ENCODE assay signal across 8 cellular contexts in genomic region chr15:67520276-67520975, GRCh38.
DNase-seq lines count a peak whose midpoint lies in the region; ATAC-seq, FAIRE-seq and TF ChIP-seq lines count a peak whose summit lies in the region.

No MANE protein-coding gene starts in this region.

- H3K27ac ChIP-seq in BLaER1 (peak overlapping the region; percentile 96), HEK293 (ENCODE audit: extremely low read depth, low read depth, low read length) (peak overlapping the region; percentile 100), iPS-20b (ENCODE audit: low read length) (no peak overlapping the region)

- H3K36me3 ChIP-seq in BLaER1 (peaks cover 15% of the 10 kb centered on the region), HEK293 (ENCODE audit: control insufficient read depth in 2 of 2, insufficient read depth in 1 of 2, low read length in 2 of 2) (peaks cover 0 to 3% of the 10 kb centered on the region in 2 experiments; a peak in 2 of 3 replicates), iPS-20b (ENCODE audit: insufficient read depth, low read depth, low read length) (no peaks in the 10 kb centered on the region)

- in situ Hi-C loops in KBM-7 (cut with MboI; ENCODE audit: low pct_unique_long_range_greater_than_20kb, low sequenced_read_pairs), result no loop called here

- H3K9me3 ChIP-seq in BLaER1 (no peaks in the 10 kb centered on the region), HEK293 (ENCODE audit: control insufficient read depth, insufficient read depth, low read depth, low read length) (no peaks in the 10 kb centered on the region), iPS-20b (ENCODE audit: insufficient read depth, low read depth, low read length) (no peaks in the 10 kb centered on the region)

- H3K36me3 Mint-ChIP-seq in activated naive CD8-positive, alpha-beta T cell, result peaks cover 2% of the 10 kb centered on the region
- H3K36me3 Mint-ChIP-seq in stimulated activated effector memory CD8-positive, alpha-beta T cell treated with anti-CD3 and anti-CD28 coated beads, Interleukin-12 subunit alpha, Interleukin-12 subunit beta, amount 100 ng/mL, for 72 hours, result peaks cover 6% of the 10 kb centered on the region

- H3K4me3 ChIP-seq in BLaER1 (peak overlapping the region; percentile 82), HEK293 (ENCODE audit: low read depth, low read length) (peak overlapping the region; percentile 61), iPS-20b (ENCODE audit: low read length) (peak overlapping the region; percentile 74)

- no peak for TF ChIP-seq POLR2A in H54 (IDR thresholded peaks at IDR 0.05; ENCODE audit: low read depth, low read length)

- CTCF ChIA-PET in HEK293 (lab: Yijun Ruan, JAX), result interaction anchor here (0.8 to 1.5 kb wide), 3 partner anchors 29 to 304 kb away, joined by 3 read pairs; no protein-coding TSS in a partner anchor

- H3K4me1 ChIP-seq in BLaER1 (peaks cover 30% of the 10 kb centered on the region), HEK293 (ENCODE audit: control insufficient read depth, insufficient read depth, low read length) (peaks cover 17% of the 10 kb centered on the region), iPS-20b (ENCODE audit: insufficient read depth, low read length) (peaks cover 15% of the 10 kb centered on the region; the same call in 1 of the 2 replicates)

- H3K4me3 Mint-ChIP-seq in activated naive CD8-positive, alpha-beta T cell, result peak overlapping the region; percentile 89
- H3K4me3 Mint-ChIP-seq in stimulated activated effector memory CD8-positive, alpha-beta T cell treated with anti-CD3 and anti-CD28 coated beads, Interleukin-12 subunit alpha, Interleukin-12 subunit beta, amount 100 ng/mL, for 72 hours, result peak overlapping the region; percentile 93

- peak overlapping the region; percentile 89 for H3K27ac Mint-ChIP-seq in activated naive CD8-positive, alpha-beta T cell
- H3K27ac Mint-ChIP-seq in stimulated activated effector memory CD8-positive, alpha-beta T cell treated with anti-CD3 and anti-CD28 coated beads, Interleukin-12 subunit alpha, Interleukin-12 subunit beta, amount 100 ng/mL, for 72 hours, result peak overlapping the region; percentile 96

- peaks cover 33% of the 10 kb centered on the region for H4K20me1 ChIP-seq in BLaER1

- H3K9ac ChIP-seq in BLaER1, result peak overlapping the region; percentile 89
- no peak overlapping the region for H3K9ac ChIP-seq in iPS-20b (ENCODE audit: low read depth, low read length)

- POLR2A ChIA-PET in HEK293 (lab: Yijun Ruan, JAX), result interaction anchor here (0.5 to 2.8 kb wide), 6 partner anchors 10 to 704 kb away, joined by 3 to 15 read pairs (median 3); partner anchors contain the start of gene MAP2K5

- no peaks in the 10 kb centered on the region for H3K9me3 Mint-ChIP-seq in activated naive CD8-positive, alpha-beta T cell (ENCODE audit: low read depth)
- no peaks in the 10 kb centered on the region for H3K9me3 Mint-ChIP-seq in stimulated activated effector memory CD8-positive, alpha-beta T cell treated with anti-CD3 and anti-CD28 coated beads, Interleukin-12 subunit alpha, Interleukin-12 subunit beta, amount 100 ng/mL, for 72 hours

- peaks cover 24% of the 10 kb centered on the region for H3K4me1 Mint-ChIP-seq in activated naive CD8-positive, alpha-beta T cell (ENCODE audit: low read depth)
- H3K4me1 Mint-ChIP-seq in stimulated activated effector memory CD8-positive, alpha-beta T cell treated with anti-CD3 and anti-CD28 coated beads, Interleukin-12 subunit alpha, Interleukin-12 subunit beta, amount 100 ng/mL, for 72 hours, result peaks cover 21% of the 10 kb centered on the region

- peak; percentile 1 for ATAC-seq in stimulated activated effector memory CD8-positive, alpha-beta T cell treated with anti-CD3 and anti-CD28 coated beads, Interleukin-12 subunit alpha, Interleukin-12 subunit beta, amount 100 ng/mL, for 72 hours

- no peak for FAIRE-seq in H54 (lab: Jason Lieb, UNC)

- H3K27me3 ChIP-seq in BLaER1, result no peaks in the 10 kb centered on the region
- H3K27me3 ChIP-seq in iPS-20b (ENCODE audit: insufficient read depth, low read length), result peaks cover 22% of the 10 kb centered on the region; the same call in 1 of the 2 replicates

- no peaks in the 10 kb centered on the region for H3K27me3 Mint-ChIP-seq in activated naive CD8-positive, alpha-beta T cell

- DNase-seq in stimulated activated effector memory CD8-positive, alpha-beta T cell treated with anti-CD3 and anti-CD28 coated beads, Interleukin-12 subunit alpha, Interleukin-12 subunit beta, amount 100 ng/mL, for 72 hours (ENCODE audit: low spot score in 2 of 2), result no peak
- no peak for DNase-seq in stimulated activated CD8-positive, alpha-beta memory T cell treated with anti-CD3 and anti-CD28 coated beads, Interleukin-4, amount 100 ng/mL, for 48 hours
- DNase-seq in KBM-7 (no peak), H54 (ENCODE audit: insufficient read length, low spot score) (no peak)

- H3K4me2 ChIP-seq in BLaER1, result peak overlapping the region; percentile 92

- no peak for TF ChIP-seq CTCF in HEK293 (tag by site-specific recombination; IDR thresholded peaks at IDR 0.05)

TF ChIP-seq in HEK293, 187 proteins besides CTCF, POLR2A, EP300 and RAD21 (continues in another document):
- TF ChIP-seq ZNF19 (tag by site-specific recombination; IDR thresholded peaks at IDR 0.05; ENCODE audit: low read depth) (no peak), ZNF449 (tag by site-specific recombination; IDR thresholded peaks at IDR 0.05) (no peak), ZNF600 (tag by site-specific recombination; IDR thresholded peaks at IDR 0.05) (peak; percentile 33; the same call in 1 of the 2 replicates), ZNF426 (tag by site-specific recombination; IDR thresholded peaks at IDR 0.05) (no peak), ZNF132 (tag by site-specific recombination; IDR thresholded peaks at IDR 0.05; ENCODE audit: borderline replicate concordance) (no peak), ZNF37A (tag by site-specific recombination; IDR thresholded peaks at IDR 0.05) (no peak), ZNF513 (tag by site-specific recombination; IDR thresholded peaks at IDR 0.05) (no peak), ZBTB48 (tag by site-specific recombination; IDR thresholded peaks at IDR 0.05) (no peak), BCL6B (tag by site-specific recombination; IDR thresholded peaks at IDR 0.05) (no peak), ZNF362 (tag by site-specific recombination; IDR thresholded peaks at IDR 0.05) (no peak), MZF1 (tag by site-specific recombination; IDR thresholded peaks at IDR 0.05; ENCODE audit: borderline replicate concordance) (no peak), INSM2 (tag by site-specific recombination; IDR thresholded peaks at IDR 0.05) (0 out of 2 replicates have a peak, but pooled peaks have one; percentile 9)
